In genomic region chr18:58403799-58404455, GRCh38 we compare ENCODE assay signal across 1 cellular context.
TF ChIP-seq lines count a peak whose summit lies in the region.

No MANE protein-coding gene starts in this region.

TF ChIP-seq in H1, 55 proteins besides CTCF, POLR2A, EP300 and RAD21:
- TF ChIP-seq SUZ12 (IDR thresholded peaks at IDR 0.05; ENCODE audit: low read length) (no peak), NRF1 (IDR thresholded peaks at IDR 0.05; ENCODE audit: low read depth, low read length) (no peak), JUND (IDR thresholded peaks at IDR 0.05; ENCODE audit: low read length) (no peak), SIN3A (conservative IDR thresholded peaks at IDR 0.05 in 1 of 2, IDR thresholded peaks at IDR 0.05 in 1 of 2; ENCODE audit: low read depth in 1 of 2, low read length in 2 of 2) (no peak), SRF (IDR thresholded peaks at IDR 0.05; ENCODE audit: low read depth, low read length) (no peak), CTBP2 (IDR thresholded peaks at IDR 0.05; ENCODE audit: borderline replicate concordance, insufficient read depth, insufficient read length, low read length) (no peak), EZH2 (IDR thresholded peaks at IDR 0.05; ENCODE audit: low read depth, low read length, severe bottlenecking) (no peak), RFX5 (IDR thresholded peaks at IDR 0.05; ENCODE audit: borderline replicate concordance, low read depth, low read length) (no peak), CREB1 (IDR thresholded peaks at IDR 0.05) (no peak), FOSL1 (IDR thresholded peaks at IDR 0.05; ENCODE audit: insufficient read depth, low read depth, low read length) (no peak), HDAC6 (IDR thresholded peaks at IDR 0.05; ENCODE audit: low read depth, low read length) (no peak), SAP30 (IDR thresholded peaks at IDR 0.05; ENCODE audit: insufficient read depth, insufficient replicate concordance, low read length) (no peak), HDAC2 (IDR thresholded peaks at IDR 0.05; ENCODE audit: borderline replicate concordance in 1 of 2, low read depth in 2 of 2, low read length in 2 of 2) (no peak)
